In the genomic region with DNA sequence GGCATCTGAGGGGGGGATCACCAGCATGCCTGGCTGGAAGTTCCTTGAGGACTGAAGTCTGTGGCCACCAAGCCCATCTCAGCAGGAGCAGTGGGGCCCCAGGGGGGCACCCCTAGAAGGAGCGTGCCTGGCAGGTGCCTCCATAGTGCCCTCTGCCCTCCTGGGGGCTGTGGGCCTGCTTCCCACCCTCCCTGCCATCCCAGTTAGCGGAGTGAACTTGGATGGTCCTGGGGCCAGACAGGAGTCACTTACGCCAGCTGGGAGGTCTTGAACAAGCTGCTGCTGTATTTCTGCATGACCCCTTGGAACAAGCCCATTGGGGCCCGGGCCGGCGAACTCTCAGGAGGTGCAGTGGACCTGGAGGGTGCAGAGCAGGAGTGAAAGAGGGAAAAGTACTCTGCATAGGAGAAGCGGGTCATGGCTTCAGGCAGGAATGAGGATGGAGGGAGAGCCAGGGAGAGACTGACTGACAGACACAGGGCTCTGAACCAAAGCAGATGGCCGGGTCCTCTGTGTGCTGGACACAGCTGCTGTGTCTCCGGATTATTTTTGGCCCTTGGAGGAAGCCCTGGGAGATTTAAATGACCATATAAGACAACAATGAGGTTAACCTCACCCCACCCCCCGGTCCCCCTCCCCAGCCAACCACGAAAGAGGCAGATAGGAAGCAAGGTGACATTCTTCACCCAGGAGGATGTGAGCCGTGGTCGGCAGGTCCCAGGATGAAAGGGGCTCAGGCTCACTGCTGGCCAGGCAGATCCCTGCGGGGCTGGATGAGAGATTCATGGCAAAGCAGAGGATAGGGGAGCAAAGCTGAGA, we compare ENCODE assay signal across 10 cellular contexts. TPM values are rescaled to one million over a fixed set of nuclear protein-coding genes. Genes with fewer than 3 reads are reported as not detected.
DNase-seq lines count a peak whose midpoint lies in the region; ATAC-seq and TF ChIP-seq lines count a peak whose summit lies in the region.
"Had no signal": no experiment of that assay in that cellular context is flagged by ENCODE, and none has a peak within 500 bp of the region (broad histone marks: within the 10 kb centered on the region; RNA-seq: fewer than 3 reads in every experiment).

No MANE protein-coding gene starts in this region.

- H3K4me1 Mint-ChIP-seq in activated T-cell treated with anti-CD3 and anti-CD28 coated beads, Interleukin-2, amount 50 U/mL, for 24 hours (ENCODE audit: low read depth) = peaks cover 96% of the 10 kb centered on the region
- peaks cover 88% of the 10 kb centered on the region for H3K4me1 Mint-ChIP-seq in activated T-cell treated with anti-CD3 and anti-CD28 coated beads, Interleukin-2, amount 50 U/mL, for 4 hours (ENCODE audit: low read depth)
- H3K4me1 Mint-ChIP-seq in stimulated activated naive B cell treated with anti-CD40 and anti-IgM and Interleukin-4, amounts not matched to agents 10 μg/mL and 1 μg/mL and 100 μg/mL, for 72 hours = peaks cover 75 to 90% of the 10 kb centered on the region in 2 donors

- H3K4me3 Mint-ChIP-seq in activated T-cell treated with anti-CD3 and anti-CD28 coated beads, Interleukin-2, amount 50 U/mL, for 24 hours = peak overlapping the region; percentile 82
- no peak overlapping the region for H3K4me3 Mint-ChIP-seq in activated T-cell treated with anti-CD3 and anti-CD28 coated beads, Interleukin-2, amount 50 U/mL, for 4 hours
- peak overlapping the region in 1 of 2 donors; percentile 65 for H3K4me3 Mint-ChIP-seq in stimulated activated naive B cell treated with anti-CD40 and anti-IgM and Interleukin-4, amounts not matched to agents 10 μg/mL and 1 μg/mL and 100 μg/mL, for 72 hours

- no peaks in the 10 kb centered on the region for H3K9me3 ChIP-seq in WERI-Rb-1 (ENCODE audit: severe bottlenecking)

- intact Hi-C loops in left ventricle myocardium superior (cut with micrococcal nuclease) = no loop called here

- peaks cover 50% of the 10 kb centered on the region for H3K36me3 Mint-ChIP-seq in activated T-cell treated with anti-CD3 and anti-CD28 coated beads, Interleukin-2, amount 50 U/mL, for 24 hours (ENCODE audit: low read depth)
- H3K36me3 Mint-ChIP-seq in activated T-cell treated with anti-CD3 and anti-CD28 coated beads, Interleukin-2, amount 50 U/mL, for 4 hours (ENCODE audit: insufficient read depth) = no peaks in the 10 kb centered on the region
- peaks cover 3 to 6% of the 10 kb centered on the region in 2 donors for H3K36me3 Mint-ChIP-seq in stimulated activated naive B cell treated with anti-CD40 and anti-IgM and Interleukin-4, amounts not matched to agents 10 μg/mL and 1 μg/mL and 100 μg/mL, for 72 hours

- no peaks in the 10 kb centered on the region for H3K9me3 Mint-ChIP-seq in activated T-cell treated with anti-CD3 and anti-CD28 coated beads, Interleukin-2, amount 50 U/mL, for 24 hours
- no peaks in the 10 kb centered on the region for H3K9me3 Mint-ChIP-seq in activated T-cell treated with anti-CD3 and anti-CD28 coated beads, Interleukin-2, amount 50 U/mL, for 4 hours
- no peaks in the 10 kb centered on the region for H3K9me3 Mint-ChIP-seq in stimulated activated naive B cell treated with anti-CD40 and anti-IgM and Interleukin-4, amounts not matched to agents 10 μg/mL and 1 μg/mL and 100 μg/mL, for 72 hours

- no peak overlapping the region for H3K4me3 ChIP-seq in WERI-Rb-1 (ENCODE audit: low read depth, low read length)

- no peaks in the 10 kb centered on the region for H3K27me3 Mint-ChIP-seq in activated T-cell treated with anti-CD3 and anti-CD28 coated beads, Interleukin-2, amount 50 U/mL, for 24 hours
- H3K27me3 Mint-ChIP-seq in activated T-cell treated with anti-CD3 and anti-CD28 coated beads, Interleukin-2, amount 50 U/mL, for 4 hours (ENCODE audit: low read depth) = no peaks in the 10 kb centered on the region
- peaks cover 0 to 5% of the 10 kb centered on the region in 2 donors for H3K27me3 Mint-ChIP-seq in stimulated activated naive B cell treated with anti-CD40 and anti-IgM and Interleukin-4, amounts not matched to agents 10 μg/mL and 1 μg/mL and 100 μg/mL, for 72 hours

- H3K27ac Mint-ChIP-seq in activated T-cell treated with anti-CD3 and anti-CD28 coated beads, Interleukin-2, amount 50 U/mL, for 24 hours = peak overlapping the region; percentile 97
- peak overlapping the region; percentile 84 for H3K27ac Mint-ChIP-seq in stimulated activated naive B cell treated with anti-CD40 and anti-IgM and Interleukin-4, amounts not matched to agents 10 μg/mL and 1 μg/mL and 100 μg/mL, for 72 hours

- no peaks in the 10 kb centered on the region for H3K27me3 ChIP-seq in WERI-Rb-1 (ENCODE audit: insufficient read depth, low read depth, severe bottlenecking)

- H3K27ac ChIP-seq in WERI-Rb-1 = no peak overlapping the region

- no peak for TF ChIP-seq CTCF in WERI-Rb-1 (IDR thresholded peaks at IDR 0.05; ENCODE audit: low read depth, low read length)

- peak; percentile 57 for DNase-seq in activated T-cell treated with anti-CD3 and anti-CD28 coated beads, Interleukin-2, amount 50 U/mL, for 24 hours
- no peak for DNase-seq in activated T-cell treated with anti-CD3 and anti-CD28 coated beads, Interleukin-2, amount 50 U/mL, for 4 hours
- peak; percentile 74 for DNase-seq in WERI-Rb-1
- peak; percentile 66 for DNase-seq in left ventricle myocardium superior
- no peak for DNase-seq in stimulated activated naive B cell treated with anti-CD40 and anti-IgM and Interleukin-4, amounts not matched to agents 10 μg/mL and 1 μg/mL and 100 μg/mL, for 72 hours
- DNase-seq in NCI-H526 treated with DMSO at 0.1 percent for 48 hours (lab: John Stamatoyannopoulos, UW) = no peak
- no peak for DNase-seq in NCI-H69 (lab: John Stamatoyannopoulos, UW)
- DNase-seq in NCI-H2171 treated with DMSO at 0.1 percent for 48 hours (lab: John Stamatoyannopoulos, UW) = no peak
- DNase-seq: aorta had no signal

- ATAC-seq in activated T-cell treated with anti-CD3 and anti-CD28 coated beads, Interleukin-2, amount 50 U/mL, for 4 hours = no peak
- ATAC-seq in left ventricle myocardium superior = peak; percentile 82
- no peak for ATAC-seq in stimulated activated naive B cell treated with anti-CD40 and anti-IgM and Interleukin-4, amounts not matched to agents 10 μg/mL and 1 μg/mL and 100 μg/mL, for 72 hours (replicated peaks)

- H3K36me3 ChIP-seq in WERI-Rb-1 = no peaks in the 10 kb centered on the region

RNA-seq across cellular contexts. Expression of a gene that starts 19.6 kb away (rescaled TPM):
- 1 to 10 TPM; 8.2 to 9.9 (median 9.8) TPM for total RNA-seq in activated T-cell treated with anti-CD3 and anti-CD28 coated beads, Interleukin-2, amount 50 U/mL, for 4 hours
- 268 TPM for total RNA-seq in left ventricle myocardium superior
- total RNA-seq: HT1080 had no signal

RNA-seq across cellular contexts. Expression of a gene that starts 29.6 kb away (rescaled TPM):
- total RNA-seq in activated T-cell treated with anti-CD3 and anti-CD28 coated beads, Interleukin-2, amount 50 U/mL, for 4 hours = not detected
- total RNA-seq in left ventricle myocardium superior = not detected
- total RNA-seq: aorta, HT1080 had no signal

RNA-seq across cellular contexts. Expression of a gene that starts 40.4 kb away (rescaled TPM):
- total RNA-seq in activated T-cell treated with anti-CD3 and anti-CD28 coated beads, Interleukin-2, amount 50 U/mL, for 4 hours = under 1 TPM in 1 of 3 donors, not detected in 2; 0.35 TPM
- total RNA-seq in left ventricle myocardium superior = 0.74 TPM
- total RNA-seq: HT1080 had no signal

Comparison
In these comparisons a context has a peak if more than half of its experiments do, and no peak if none do; other contexts are left out.
1. DNase-seq: peak in activated T-cell treated with anti-CD3 and anti-CD28 coated beads, Interleukin-2, amount 50 U/mL, for 24 hours (single experiment), WERI-Rb-1 (single experiment) and left ventricle myocardium superior (single experiment); none in activated T-cell treated with anti-CD3 and anti-CD28 coated beads, Interleukin-2, amount 50 U/mL, for 4 hours (single experiment), stimulated activated naive B cell treated with anti-CD40 and anti-IgM and Interleukin-4, amounts not matched to agents 10 μg/mL and 1 μg/mL and 100 μg/mL, for 72 hours (single experiment), NCI-H526 treated with DMSO at 0.1 percent for 48 hours (single experiment), NCI-H69 (single experiment) and NCI-H2171 treated with DMSO at 0.1 percent for 48 hours (single experiment).
2. RNA of a gene that starts 19.6 kb away (total RNA-seq): 268 TPM in left ventricle myocardium superior (single experiment); 8.2 to 9.9 TPM in activated T-cell treated with anti-CD3 and anti-CD28 coated beads, Interleukin-2, amount 50 U/mL, for 4 hours; every median in the first group is over 10 times any median in the second.